Comparison of ENCODE assay signal across 16 cellular contexts in the genomic region with DNA sequence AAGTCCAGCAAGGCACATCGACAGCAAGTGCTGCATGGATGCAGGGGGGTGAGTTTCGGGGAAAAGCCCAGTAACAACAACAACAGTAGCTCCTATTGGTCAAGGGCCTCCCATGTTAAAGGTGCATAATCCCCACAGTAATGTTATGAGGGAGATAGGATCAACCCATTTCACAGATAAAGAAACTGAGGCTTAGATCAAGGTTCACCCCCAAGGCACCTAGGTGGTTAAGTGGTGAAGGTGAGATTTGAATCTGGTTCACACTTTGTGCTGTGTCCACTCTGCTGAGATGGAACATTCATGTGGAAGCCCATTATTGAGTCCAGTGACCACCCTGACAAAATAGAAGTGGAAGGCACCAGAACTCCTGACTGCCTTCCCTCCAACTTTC. TPM values are rescaled to one million over a fixed set of nuclear protein-coding genes. Genes with fewer than 3 reads are reported as not detected.
DNase-seq lines count a peak whose midpoint lies in the region; ATAC-seq, FAIRE-seq and TF ChIP-seq lines count a peak whose summit lies in the region.
"Had no signal": no experiment of that assay in that cellular context is flagged by ENCODE, and none has a peak within 500 bp of the region (broad histone marks: within the 10 kb centered on the region; RNA-seq: fewer than 3 reads in every experiment).

No MANE protein-coding gene starts in this region.

- intact Hi-C loops in Calu3 (cut with micrococcal nuclease; ENCODE audit: unreplicated experiment) = loop anchor here (10.0 kb wide), 1 partner anchor 62 kb away; no protein-coding TSS in a partner anchor
- intact Hi-C loops in prostate gland (cut with DNase I) = no loop called here

- H3K27ac ChIP-seq in astrocyte (ENCODE audit: low read depth, low read length) (no peak overlapping the region), hepatocyte (peak overlapping the region; percentile 33), prostate gland (peak overlapping the region; percentile 10 to 21), neural progenitor cell (no peak overlapping the region)

- H3K36me3 Mint-ChIP-seq in Calu3 (ENCODE audit: insufficient read depth, unreplicated experiment) = peaks cover 52% of the 10 kb centered on the region
- H3K36me3 Mint-ChIP-seq in astrocyte (ENCODE audit: low read depth, unreplicated experiment) = peaks cover 42% of the 10 kb centered on the region
- peaks cover 30% of the 10 kb centered on the region for H3K36me3 Mint-ChIP-seq in neural progenitor cell

- peaks cover 6% of the 10 kb centered on the region for H4K20me1 ChIP-seq in astrocyte (ENCODE audit: insufficient read depth, low read length)
- H4K20me1 ChIP-seq in hepatocyte (ENCODE audit: insufficient read depth, poor library complexity, severe bottlenecking) = no peaks in the 10 kb centered on the region
- H4K20me1 ChIP-seq in neural progenitor cell (ENCODE audit: low read depth) = peaks cover 13% of the 10 kb centered on the region

- H3K4me2 ChIP-seq in astrocyte (ENCODE audit: low read length) (no peak overlapping the region), hepatocyte (no peak overlapping the region), neural progenitor cell (no peak overlapping the region)

- H3K4me3 ChIP-seq in astrocyte (ENCODE audit: insufficient read depth, low read depth, low read length) = no peak overlapping the region
- no peak overlapping the region for H3K4me3 ChIP-seq in hepatocyte
- no peak overlapping the region for H3K4me3 ChIP-seq in prostate gland
- no peak overlapping the region for H3K4me3 ChIP-seq in neural progenitor cell

- H3K27ac Mint-ChIP-seq in Calu3 (ENCODE audit: unreplicated experiment) (peak overlapping the region; percentile 39), astrocyte (ENCODE audit: unreplicated experiment) (no peak overlapping the region), neural progenitor cell (no peak overlapping the region)

- DNase-seq in Calu3 = no peak
- no peak for DNase-seq in astrocyte (ENCODE audit: low read depth)
- DNase-seq in hepatocyte (ENCODE audit: low spot score) = no peak
- no peak for DNase-seq in prostate gland (ENCODE audit: low spot score)
- no peak for DNase-seq in neural progenitor cell (ENCODE audit: low spot score)
- DNase-seq in NCI-H146 treated with DMSO at 0.1 percent for 48 hours (lab: John Stamatoyannopoulos, UW; ENCODE audit: unreplicated experiment) = no peak
- DNase-seq in AML-193 (lab: John Stamatoyannopoulos, UW) = no peak
- DNase-seq: COR-L47, KG1, NCI-H187, NCI-H510A, NCI-H774 had no signal

- no peak for TF ChIP-seq CTCF in Calu3 (IDR thresholded peaks at IDR 0.05; ENCODE audit: unreplicated experiment)
- TF ChIP-seq CTCF in astrocyte (IDR thresholded peaks at IDR 0.05; ENCODE audit: insufficient read depth, low read depth, low read length) = no peak
- no peak for TF ChIP-seq CTCF in hepatocyte (IDR thresholded peaks at IDR 0.05; ENCODE audit: poor library complexity)
- no peak for TF ChIP-seq CTCF in prostate gland (IDR thresholded peaks at IDR 0.05)
- TF ChIP-seq CTCF in neural progenitor cell (IDR thresholded peaks at IDR 0.05) = no peak

- WGBS in hepatocyte (ENCODE audit: low lambda C conversion rate, missing lambda C conversion rate) = 97% methylated on average over 2 of the region's 2 CpGs
- 98% methylated on average over 2 of the region's 2 CpGs for WGBS in prostate gland

- no TSS peak for BruUV-seq in Calu3 (replicated peaks; lab: Mats Ljungman, UMichigan)

- H3K27me3 Mint-ChIP-seq in Calu3 (ENCODE audit: unreplicated experiment) = no peaks in the 10 kb centered on the region
- H3K27me3 Mint-ChIP-seq in astrocyte (ENCODE audit: low read depth, unreplicated experiment) = no peaks in the 10 kb centered on the region
- H3K27me3 Mint-ChIP-seq in neural progenitor cell (ENCODE audit: insufficient read depth, low read depth) = no peaks in the 10 kb centered on the region

- H3K79me2 ChIP-seq in astrocyte (ENCODE audit: insufficient read depth, low read length) = no peaks in the 10 kb centered on the region
- H3K79me2 ChIP-seq in hepatocyte = no peaks in the 10 kb centered on the region
- H3K79me2 ChIP-seq in neural progenitor cell (ENCODE audit: low read depth) = no peaks in the 10 kb centered on the region

- H3K36me3 ChIP-seq in astrocyte (ENCODE audit: insufficient read depth, low read length) = peaks cover 10% of the 10 kb centered on the region
- H3K36me3 ChIP-seq in hepatocyte (replicated peaks; ENCODE audit: insufficient read depth, low read depth) = no peaks in the 10 kb centered on the region
- no peaks in the 10 kb centered on the region for H3K36me3 ChIP-seq in prostate gland
- no peaks in the 10 kb centered on the region for H3K36me3 ChIP-seq in neural progenitor cell

- H3K4me1 ChIP-seq in astrocyte (ENCODE audit: insufficient read depth, low read length) = no peaks in the 10 kb centered on the region
- H3K4me1 ChIP-seq in hepatocyte (ENCODE audit: insufficient read depth) = peaks cover 6% of the 10 kb centered on the region
- no peaks in the 10 kb centered on the region for H3K4me1 ChIP-seq in prostate gland (replicated peaks)
- H3K4me1 ChIP-seq in neural progenitor cell = no peaks in the 10 kb centered on the region

- H2AFZ ChIP-seq in astrocyte (ENCODE audit: low read depth, low read length) (no peak overlapping the region), hepatocyte (no peak overlapping the region), neural progenitor cell (replicated peaks) (no peak overlapping the region)

- H3K4me1 Mint-ChIP-seq in Calu3 (ENCODE audit: low read depth, unreplicated experiment) (peaks cover 22% of the 10 kb centered on the region), astrocyte (ENCODE audit: low read depth, unreplicated experiment) (peaks cover 23% of the 10 kb centered on the region), neural progenitor cell (peaks cover 6% of the 10 kb centered on the region)
- H3K4me1 Mint-ChIP-seq: CD14-positive monocyte had no signal

- no peaks in the 10 kb centered on the region for H3K9me2 ChIP-seq in hepatocyte (replicated peaks; ENCODE audit: insufficient read depth)

- no peak for ATAC-seq in GM21515 (IDR thresholded peaks at IDR 0.05; ENCODE audit: unreplicated experiment)

- H3K9ac ChIP-seq in astrocyte (ENCODE audit: low read length) (no peak overlapping the region), neural progenitor cell (no peak overlapping the region)

- CTCF ChIA-PET in Calu3 (lab: Charles Lee) = no interaction called here

- H3K4me3 Mint-ChIP-seq in Calu3 (ENCODE audit: low read depth, unreplicated experiment) (no peak overlapping the region), astrocyte (ENCODE audit: unreplicated experiment) (peak overlapping the region; percentile 16), neural progenitor cell (no peak overlapping the region)
- H3K4me3 Mint-ChIP-seq: CD14-positive monocyte had no signal

- H3K27me3 ChIP-seq in astrocyte (ENCODE audit: insufficient read depth, low read length) (no peaks in the 10 kb centered on the region), hepatocyte (no peaks in the 10 kb centered on the region), prostate gland (replicated peaks; ENCODE audit: insufficient read depth) (no peaks in the 10 kb centered on the region), neural progenitor cell (no peaks in the 10 kb centered on the region)

- no peak for TF ChIP-seq POLR2A in prostate gland (IDR thresholded peaks at IDR 0.05)

- no peaks in the 10 kb centered on the region for H3F3A ChIP-seq in neural progenitor cell (ENCODE audit: low read depth)

- H3K9me3 Mint-ChIP-seq in Calu3 (ENCODE audit: low read depth, unreplicated experiment) (no peaks in the 10 kb centered on the region), astrocyte (ENCODE audit: unreplicated experiment) (no peaks in the 10 kb centered on the region), neural progenitor cell (no peaks in the 10 kb centered on the region)
- H3K9me3 Mint-ChIP-seq: CD14-positive monocyte had no signal

- H3K9me3 ChIP-seq in astrocyte (ENCODE audit: insufficient read depth, low read depth, low read length) (no peaks in the 10 kb centered on the region), hepatocyte (ENCODE audit: low read depth) (no peaks in the 10 kb centered on the region), prostate gland (no peaks in the 10 kb centered on the region), neural progenitor cell (ENCODE audit: low read depth) (no peaks in the 10 kb centered on the region)

- no peak for FAIRE-seq in astrocyte (lab: Jason Lieb, UNC)
- FAIRE-seq: G401.6, H54 had no signal

RNA-seq across cellular contexts. Expression of a gene that starts 24.9 kb away (rescaled TPM):
- total RNA-seq in Calu3 (2022) = 155 and 199 TPM in 2 replicates
- total RNA-seq in astrocyte = 371 and 509 TPM in 2 replicates
- 138 and 181 TPM in 2 replicates for total RNA-seq in hepatocyte
- polyA plus RNA-seq in hepatocyte = 144 and 167 TPM in 2 replicates
- 100 to 1,000 TPM; 185 to 307 TPM for total RNA-seq in prostate gland
- total RNA-seq in neural progenitor cell (ENCODE audit: low replicate concordance) = 166 and 204 TPM in 2 replicates

RNA-seq across cellular contexts. Expression of a gene that starts 32.1 kb away (rescaled TPM):
- total RNA-seq in Calu3 (2022) (not detected in 2 replicates), astrocyte (not detected in 2 replicates), hepatocyte (188 and 207 TPM in 2 replicates), prostate gland (10 to 100 TPM in 1 of 2 donors, 1 to 10 TPM in 1; 4.6 to 21.5 TPM), neural progenitor cell (ENCODE audit: low replicate concordance) (not detected in 2 replicates)
- polyA plus RNA-seq in hepatocyte = 119 and 167 TPM in 2 replicates
- polyA plus RNA-seq: CD14-positive monocyte had no signal

Comparison
In these comparisons a context has a peak if more than half of its experiments do, and no peak if none do; other contexts are left out.
1. H3K27ac ChIP-seq: peak in hepatocyte (single experiment) and prostate gland (2 of 2); none in astrocyte (single experiment) and neural progenitor cell (single experiment).